Comparison of ENCODE assay signal across 8 cellular contexts in the genomic region with DNA sequence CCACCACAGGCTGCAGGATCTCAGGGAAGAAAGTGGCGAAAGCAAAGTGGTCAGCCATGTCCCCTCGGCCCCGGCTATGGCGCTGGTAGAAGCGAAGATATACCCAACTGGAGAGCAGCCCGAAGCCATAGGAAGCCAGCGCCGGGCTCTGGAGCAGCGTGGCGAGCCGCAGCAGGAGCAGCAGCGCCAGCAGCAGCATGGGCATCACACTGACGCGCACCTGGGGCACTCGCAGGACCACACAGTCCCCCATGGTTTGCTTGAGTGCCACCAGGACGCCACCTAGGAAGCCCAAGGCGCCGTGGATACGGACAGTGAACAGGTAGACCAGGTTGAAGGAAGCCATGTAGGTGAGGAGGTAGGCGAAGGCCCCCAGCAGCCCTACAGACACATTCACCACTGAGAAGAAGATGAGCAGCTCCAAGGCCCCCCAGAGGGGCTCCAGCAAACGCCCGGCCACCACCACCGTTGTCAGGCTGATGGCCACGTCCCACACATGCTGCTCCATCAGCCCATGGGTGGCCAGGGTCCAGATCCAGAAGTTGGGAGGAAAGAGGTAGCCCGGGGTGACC. TPM values are rescaled to one million over a fixed set of nuclear protein-coding genes. Genes with fewer than 3 reads are reported as not detected.
DNase-seq lines count a peak whose midpoint lies in the region; ATAC-seq and TF ChIP-seq lines count a peak whose summit lies in the region.

No MANE protein-coding gene starts in this region.

- H3K27ac Mint-ChIP-seq in H9: peak overlapping the region; percentile 28 to 91 (median 86); a peak in 5 of 7 replicates

- no peak for TF ChIP-seq POLR2A in gastroesophageal sphincter (IDR thresholded peaks at IDR 0.05)

- H3K36me3 ChIP-seq in gastroesophageal sphincter (peaks cover 0 to 44% of the 10 kb centered on the region in 2 donors), skeletal muscle tissue (ENCODE audit: control insufficient read depth in 3 of 3, insufficient read depth in 3 of 3, low read length in 3 of 3) (peaks cover 40 to 43% (median 41%) of the 10 kb centered on the region in 3 donors)

- H3T11ph ChIP-seq in H9 (ENCODE audit: low read length): no peak overlapping the region

- H3K9me3 Mint-ChIP-seq in H9: no peaks in the 10 kb centered on the region; a peak in 1 of 5 replicates

- H4K91ac ChIP-seq in H9 (ENCODE audit: insufficient read length, low read depth, low read length): no peak overlapping the region

- H4K8ac ChIP-seq in H9 (replicated peaks; ENCODE audit: insufficient read length, low read depth, low read length): no peak overlapping the region

- peaks cover 4% of the 10 kb centered on the region; the same call in 1 of the 2 replicates for H3K4me1 ChIP-seq in H9 (ENCODE audit: insufficient read depth, low read length)
- H3K4me1 ChIP-seq in gastroesophageal sphincter: peaks cover 4 to 58% (median 31%) of the 10 kb centered on the region in 3 donors
- peaks cover 46 to 56% (median 47%) of the 10 kb centered on the region in 3 donors for H3K4me1 ChIP-seq in skeletal muscle tissue (ENCODE audit: control insufficient read depth in 3 of 3, insufficient read depth in 3 of 3, low read length in 3 of 3)

- peaks cover 5% of the 10 kb centered on the region for H3K23me2 ChIP-seq in H9 (ENCODE audit: insufficient read length, low read depth, low read length, poor library complexity, severe bottlenecking)

- H3K23ac ChIP-seq in H9 (ENCODE audit: insufficient read length, low read depth, low read length): no peak overlapping the region

- TF ChIP-seq CTCF in H9 (conservative IDR thresholded peaks at IDR 0.05): no peak
- TF ChIP-seq CTCF in VCaP (conservative IDR thresholded peaks at IDR 0.05): no peak
- TF ChIP-seq CTCF in gastroesophageal sphincter (IDR thresholded peaks at IDR 0.05): no peak

- H3K79me1 ChIP-seq in H9 (ENCODE audit: insufficient read depth, low read depth, low read length, poor library complexity, severe bottlenecking): peaks cover 6% of the 10 kb centered on the region

- no peak overlapping the region for H2BK12ac ChIP-seq in H9 (ENCODE audit: insufficient read length, low read depth, low read length)

- H3K4me3 ChIP-seq in gastroesophageal sphincter: peak overlapping the region; percentile 69 to 75
- peak overlapping the region; percentile 88 to 100 (median 99) for H3K4me3 ChIP-seq in skeletal muscle tissue (ENCODE audit: low read length in 3 of 3)

- DNase-seq in H9 (no peak), NCI-H446 (lab: John Stamatoyannopoulos, UW) (no peak)
- no peak for DNase-seq in activated CD4-positive, alpha-beta T cell treated with anti-CD3 and anti-CD28 coated beads for 1 hour

- no peak overlapping the region for H4K5ac ChIP-seq in H9 (ENCODE audit: insufficient read length, low read depth, low read length)

- H4K20me1 ChIP-seq in H9 (ENCODE audit: control insufficient read depth, insufficient read depth, insufficient read length): no peaks in the 10 kb centered on the region

- ATAC-seq in gastroesophageal sphincter (no peak), GM18868 (IDR thresholded peaks at IDR 0.05; ENCODE audit: unreplicated experiment) (no peak), GM18511 (IDR thresholded peaks at IDR 0.05; ENCODE audit: unreplicated experiment) (no peak)

- H3K56ac ChIP-seq in H9 (ENCODE audit: insufficient read length, low read depth, low read length): no peak overlapping the region

- H3K4ac ChIP-seq in H9 (ENCODE audit: low read depth, low read length): no peak overlapping the region

- H3K36me3 Mint-ChIP-seq in H9 (ENCODE audit: insufficient read depth in 1 of 3, low read depth in 3 of 3): peaks cover 13 to 28% (median 27%) of the 10 kb centered on the region in 3 experiments

- H2AFZ ChIP-seq in H9 (ENCODE audit: low read length): no peak overlapping the region

- H3K4me2 ChIP-seq in H9 (ENCODE audit: insufficient read depth, insufficient read length, low read length): peak overlapping the region; percentile 80

- peaks cover 7% of the 10 kb centered on the region for H3K27me3 Mint-ChIP-seq in H9 (ENCODE audit: low read depth)

- peak overlapping the region; percentile 91 to 95 for H3K4me3 Mint-ChIP-seq in H9

- no peak overlapping the region for H3K27ac ChIP-seq in H9 (ENCODE audit: insufficient read length, low read depth, low read length)
- peak overlapping the region; percentile 94 for H3K27ac ChIP-seq in VCaP
- H3K27ac ChIP-seq in gastroesophageal sphincter: peak overlapping the region; percentile 70 to 94 (median 88)
- H3K27ac ChIP-seq in skeletal muscle tissue (ENCODE audit: low read depth, low read length): peak overlapping the region; percentile 95

- H3K9ac ChIP-seq in H9 (ENCODE audit: extremely low read depth, insufficient read length, low read length) (peak overlapping the region; percentile 55), skeletal muscle tissue (ENCODE audit: low read depth in 1 of 3, low read length in 3 of 3) (peak overlapping the region; percentile 98 to 99 (median 98))

- peaks cover 9% of the 10 kb centered on the region; the same call in 1 of the 2 replicates for H3K79me2 ChIP-seq in H9 (ENCODE audit: insufficient read depth, low read length)

- no peak for TF ChIP-seq EP300 in gastroesophageal sphincter (IDR thresholded peaks at IDR 0.05)

- H2BK15ac ChIP-seq in H9 (ENCODE audit: low read depth, low read length): no peak overlapping the region

- no peak overlapping the region for H2BK5ac ChIP-seq in H9 (ENCODE audit: insufficient read length, low read length)

- H3K4me1 Mint-ChIP-seq in H9: peaks cover 28 to 30% of the 10 kb centered on the region in 2 experiments

- no peak overlapping the region for H2AK5ac ChIP-seq in H9 (ENCODE audit: insufficient read length, low read length)

- WGBS in H9 (ENCODE audit: extremely low coverage, insufficient read length, low lambda C conversion rate): no CpG with 5 or more reads among the region's 25 CpGs
- WGBS in gastroesophageal sphincter (ENCODE audit: low coverage in 1 of 2), 2 donors: 32% methylated on average over 5 of the region's 25 CpGs; no CpG with 5 or more reads in 1 of the 2 donors

- H3K27me3 ChIP-seq in H9 (ENCODE audit: insufficient read depth, low read length) (no peaks in the 10 kb centered on the region), gastroesophageal sphincter (no peaks in the 10 kb centered on the region), skeletal muscle tissue (ENCODE audit: control insufficient read depth in 3 of 3, insufficient read depth in 3 of 3, low read length in 3 of 3) (no peaks in the 10 kb centered on the region)

- no peak overlapping the region for H2BK20ac ChIP-seq in H9 (ENCODE audit: low read depth, low read length, poor library complexity, severe bottlenecking)

- H3K9me3 ChIP-seq in H9 (ENCODE audit: control insufficient read depth, low read depth, low read length) (no peaks in the 10 kb centered on the region), gastroesophageal sphincter (no peaks in the 10 kb centered on the region), skeletal muscle tissue (ENCODE audit: control insufficient read depth in 3 of 3, low read length in 3 of 3) (no peaks in the 10 kb centered on the region)

- H3K14ac ChIP-seq in H9 (ENCODE audit: insufficient read depth, low read length): no peak overlapping the region; the same call in 1 of the 2 replicates

- no peak overlapping the region for H2BK120ac ChIP-seq in H9 (ENCODE audit: low read depth, low read length, poor library complexity, severe bottlenecking)

- H3K18ac ChIP-seq in H9 (ENCODE audit: insufficient read length, low read depth, low read length): no peak overlapping the region

RNA-seq across cellular contexts. Expression of a gene that starts 0.9 kb away (rescaled TPM):
- total RNA-seq in H9 (2021) (32.3 and 34.0 TPM in 2 replicates), gastroesophageal sphincter (10 to 100 TPM; 41.1 to 66.2 (median 55.7) TPM), skeletal muscle tissue (24.5 TPM)

RNA-seq across cellular contexts. Expression of a gene that starts 7.8 kb away (rescaled TPM):
- total RNA-seq in H9 (2021) (16.8 and 19.0 TPM in 2 replicates), gastroesophageal sphincter (10 to 100 TPM in 1 of 4 donors, 1 to 10 TPM in 3; 4.7 to 10.9 (median 9.0) TPM), skeletal muscle tissue (14.1 TPM)

RNA-seq across cellular contexts. Expression of a gene that starts 7.9 kb away (rescaled TPM):
- total RNA-seq in H9 (2021) (23.0 and 23.4 TPM in 2 replicates), gastroesophageal sphincter (10 to 100 TPM; 14.0 to 26.6 (median 19.5) TPM), skeletal muscle tissue (15.7 TPM)

RNA-seq across cellular contexts. Expression of a gene that starts 12.9 kb away (rescaled TPM):
- total RNA-seq in H9 (2021): 0.61 and 1.4 TPM in 2 replicates
- total RNA-seq in gastroesophageal sphincter: under 1 TPM in 1 of 4 donors, not detected in 3; 0.54 TPM
- 0.52 TPM for total RNA-seq in skeletal muscle tissue

RNA-seq across cellular contexts. Expression of a gene that starts 17.8 kb away (rescaled TPM):
- total RNA-seq in H9 (2021): 15.1 and 15.8 TPM in 2 replicates
- 10 to 100 TPM; 24.5 to 40.3 (median 26.9) TPM for total RNA-seq in gastroesophageal sphincter
- total RNA-seq in skeletal muscle tissue: 17.7 TPM
